Comparison of ENCODE assay signal across 2 cellular contexts in genomic region chr1:219668446-219668845, GRCh38.
A peak's percentile ranks its signal among the peaks of the same experiment; 100 is the strongest.
TF ChIP-seq lines count a peak whose summit lies in the region.

No MANE protein-coding gene starts in this region.

TF ChIP-seq in liver, 16 proteins besides CTCF, POLR2A, EP300 and RAD21 (continued from another document):
- TF ChIP-seq, protein P1, sequence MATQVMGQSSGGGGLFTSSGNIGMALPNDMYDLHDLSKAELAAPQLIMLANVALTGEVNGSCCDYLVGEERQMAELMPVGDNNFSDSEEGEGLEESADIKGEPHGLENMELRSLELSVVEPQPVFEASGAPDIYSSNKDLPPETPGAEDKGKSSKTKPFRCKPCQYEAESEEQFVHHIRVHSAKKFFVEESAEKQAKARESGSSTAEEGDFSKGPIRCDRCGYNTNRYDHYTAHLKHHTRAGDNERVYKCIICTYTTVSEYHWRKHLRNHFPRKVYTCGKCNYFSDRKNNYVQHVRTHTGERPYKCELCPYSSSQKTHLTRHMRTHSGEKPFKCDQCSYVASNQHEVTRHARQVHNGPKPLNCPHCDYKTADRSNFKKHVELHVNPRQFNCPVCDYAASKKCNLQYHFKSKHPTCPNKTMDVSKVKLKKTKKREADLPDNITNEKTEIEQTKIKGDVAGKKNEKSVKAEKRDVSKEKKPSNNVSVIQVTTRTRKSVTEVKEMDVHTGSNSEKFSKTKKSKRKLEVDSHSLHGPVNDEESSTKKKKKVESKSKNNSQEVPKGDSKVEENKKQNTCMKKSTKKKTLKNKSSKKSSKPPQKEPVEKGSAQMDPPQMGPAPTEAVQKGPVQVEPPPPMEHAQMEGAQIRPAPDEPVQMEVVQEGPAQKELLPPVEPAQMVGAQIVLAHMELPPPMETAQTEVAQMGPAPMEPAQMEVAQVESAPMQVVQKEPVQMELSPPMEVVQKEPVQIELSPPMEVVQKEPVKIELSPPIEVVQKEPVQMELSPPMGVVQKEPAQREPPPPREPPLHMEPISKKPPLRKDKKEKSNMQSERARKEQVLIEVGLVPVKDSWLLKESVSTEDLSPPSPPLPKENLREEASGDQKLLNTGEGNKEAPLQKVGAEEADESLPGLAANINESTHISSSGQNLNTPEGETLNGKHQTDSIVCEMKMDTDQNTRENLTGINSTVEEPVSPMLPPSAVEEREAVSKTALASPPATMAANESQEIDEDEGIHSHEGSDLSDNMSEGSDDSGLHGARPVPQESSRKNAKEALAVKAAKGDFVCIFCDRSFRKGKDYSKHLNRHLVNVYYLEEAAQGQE (IDR thresholded peaks at IDR 0.05) = no peak
- peak in 1 of 2 donors; percentile 36 for TF ChIP-seq RXRA (IDR thresholded peaks at IDR 0.05)

TF ChIP-seq in HepG2, 621 proteins besides CTCF, POLR2A, EP300 and RAD21 (continued from another document):
- no peak for TF ChIP-seq FOXK2 (IDR thresholded peaks at IDR 0.05)
- no peak for TF ChIP-seq MBNL3 (CRISPR knock-in tag; conservative IDR thresholded peaks at IDR 0.05)
- no peak for TF ChIP-seq HHEX (CRISPR knock-in tag; IDR thresholded peaks at IDR 0.05)
- no peak for TF ChIP-seq ZBTB21 (CRISPR knock-in tag; IDR thresholded peaks at IDR 0.05)
- TF ChIP-seq ARNT (IDR thresholded peaks at IDR 0.05) = no peak
- TF ChIP-seq KMT2B (CRISPR knock-in tag; IDR thresholded peaks at IDR 0.05) = no peak
- no peak for TF ChIP-seq ZNF619 (CRISPR knock-in tag; IDR thresholded peaks at IDR 0.05)
- no peak for TF ChIP-seq ZNF605 (CRISPR knock-in tag; IDR thresholded peaks at IDR 0.05)
